8 cellular contexts compared by ENCODE assay signal in genomic region chr17:7857724-7858486, GRCh38.
DNase-seq lines count a peak whose midpoint lies in the region; ATAC-seq lines count a peak whose summit lies in the region.

Gene CYB5D1, plus strand, starts transcription at chr17:7858003. Its CDS starts 132 bp downstream, at chr17:7858135.

- ATAC-seq in HG03064 (IDR thresholded peaks at IDR 0.05; ENCODE audit: low read depth, unreplicated experiment) = peak; percentile 31

- DNase-seq in activated gamma-delta T cell treated with Interleukin-2 at 50 U/mL for 16 hours (peak; percentile 86), activated gamma-delta T cell (lab: John Stamatoyannopoulos, UW) (no peak), NCI-H2171 treated with DMSO at 0.1 percent for 48 hours (lab: John Stamatoyannopoulos, UW) (peak; percentile 99), cerebellar cortex (ENCODE audit: low spot score) (peak; percentile 97), kidney tubule cell (ENCODE audit: low spot score) (peak; percentile 93)
- DNase-seq in activated CD4-positive, CD25-positive, alpha-beta regulatory T cell (lab: John Stamatoyannopoulos, UW) = peak; percentile 67 to 76 (median 74)
- DNase-seq in stimulated activated CD4-positive, alpha-beta T cell treated with anti-CD3 and anti-CD28 coated beads, Interleukin-1b, Interleukin-23, amount 100 ng/mL, for 1 hour (ENCODE audit: low read depth in 2 of 2) = peak; percentile 69 to 79
